In the genomic region with DNA sequence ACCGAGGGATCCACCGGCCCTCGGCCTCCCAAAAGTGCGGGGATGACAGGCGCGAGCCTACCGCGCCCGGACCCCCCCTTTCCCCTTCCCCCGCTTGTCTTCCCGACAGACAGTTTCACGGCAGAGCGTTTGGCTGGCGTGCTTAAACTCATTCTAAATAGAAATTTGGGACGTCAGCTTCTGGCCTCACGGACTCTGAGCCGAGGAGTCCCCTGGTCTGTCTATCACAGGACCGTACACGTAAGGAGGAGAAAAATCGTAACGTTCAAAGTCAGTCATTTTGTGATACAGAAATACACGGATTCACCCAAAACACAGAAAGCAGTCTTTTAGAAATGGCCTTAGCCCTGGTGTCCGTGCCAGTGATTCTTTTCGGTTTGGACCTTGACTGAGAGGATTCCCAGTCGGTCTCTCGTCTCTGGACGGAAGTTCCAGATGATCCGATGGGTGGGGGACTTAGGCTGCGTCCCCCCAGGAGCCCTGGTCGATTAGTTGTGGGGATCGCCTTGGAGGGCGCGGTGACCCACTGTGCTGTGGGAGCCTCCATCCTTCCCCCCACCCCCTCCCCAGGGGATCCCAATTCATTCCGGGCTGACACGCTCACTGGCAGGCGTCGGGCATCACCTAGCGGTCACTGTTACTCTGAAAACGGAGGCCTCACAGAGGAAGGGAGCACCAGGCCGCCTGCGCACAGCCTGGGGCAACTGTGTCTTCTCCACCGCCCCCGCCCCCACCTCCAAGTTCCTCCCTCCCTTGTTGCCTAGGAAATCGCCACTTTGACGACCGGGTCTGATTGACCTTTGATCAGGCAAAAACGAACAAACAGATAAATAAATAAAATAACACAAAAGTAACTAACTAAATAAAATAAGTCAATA, we compare ENCODE assay signal across 8 cellular contexts.
DNase-seq lines count a peak whose midpoint lies in the region; ATAC-seq and TF ChIP-seq lines count a peak whose summit lies in the region.
"Not testable (repeated sequence)": the region's sequence is repeated elsewhere in the genome, so short reads cannot be mapped to it uniquely, and the experiment has no call there.

No MANE protein-coding gene starts in this region.

- TF ChIP-seq CTCF in HCT116 (IDR thresholded peaks at IDR 0.05 in 2 of 3, conservative IDR thresholded peaks at IDR 0.05 in 1 of 3; ENCODE audit: borderline replicate concordance in 1 of 3, insufficient read depth in 1 of 3, low read depth in 2 of 3, low read length in 2 of 3); left lung (IDR thresholded peaks at IDR 0.05); thoracic aorta (IDR thresholded peaks at IDR 0.05): not testable (repeated sequence)

- H3K9ac ChIP-seq in HCT116 (ENCODE audit: low read length): not testable (repeated sequence)

- TF ChIP-seq POLR2A in HCT116 (IDR thresholded peaks at IDR 0.05; ENCODE audit: borderline replicate concordance, extremely low read depth, insufficient read depth, insufficient read length): not testable (repeated sequence)

- H3K4me1 ChIP-seq in HCT116 (ENCODE audit: control insufficient read depth in 1 of 2, insufficient read depth in 2 of 2, low read length in 2 of 2); left lung; thoracic aorta (ENCODE audit: control insufficient read depth in 1 of 2, low read depth in 2 of 2): not testable (repeated sequence)

- not testable (repeated sequence) for H3K27me3 Mint-ChIP-seq in activated T-cell treated with anti-CD3 and anti-CD28 coated beads, Interleukin-2, amount 50 U/mL, for 72 hours (ENCODE audit: low read depth)

- POLR2A ChIA-PET in HCT116 (lab: Charles Lee): not testable (repeated sequence)

- H3K79me2 ChIP-seq in HCT116 (ENCODE audit: insufficient read depth, low read length): not testable (repeated sequence)

- H2AFZ ChIP-seq in HCT116 (ENCODE audit: low read depth, low read length, poor library complexity, severe bottlenecking): not testable (repeated sequence)

- BruUV-seq in HCT116 (replicated peaks; lab: Mats Ljungman, UMichigan): not testable (repeated sequence)

- not testable (repeated sequence) for H3K27me3 ChIP-seq in HCT116 (ENCODE audit: insufficient read depth, low read length); left lung; thoracic aorta (replicated peaks; ENCODE audit: insufficient read depth)

- H3K27ac ChIP-seq in HCT116 (ENCODE audit: low read depth, low read length); left lung; thoracic aorta: not testable (repeated sequence)

- RAD21 ChIA-PET in HCT116 (lab: Charles Lee; ENCODE audit: low non-redundant PET in 1 of 2, low total read pairs in 2 of 2, uncharacterized antibody in 2 of 2, unreplicated experiment in 2 of 2): not testable (repeated sequence)

- H4K20me1 ChIP-seq in HCT116 (ENCODE audit: insufficient read depth): not testable (repeated sequence)

- H3K4me3 ChIP-seq in HCT116 (replicated peaks in 1 of 2; ENCODE audit: low read depth in 1 of 2, low read length in 2 of 2); left lung; thoracic aorta: not testable (repeated sequence)

- intact Hi-C loops in HCT116 (cut with micrococcal nuclease); left lung (cut with DNase I): not testable (repeated sequence)

- H3K9me3 Mint-ChIP-seq in activated T-cell treated with anti-CD3 and anti-CD28 coated beads, Interleukin-2, amount 50 U/mL, for 72 hours: not testable (repeated sequence)

- CTCF ChIA-PET in HCT116 (lab: Charles Lee): not testable (repeated sequence)

- not testable (repeated sequence) for H3K36me3 ChIP-seq in HCT116 (ENCODE audit: control insufficient read depth in 1 of 2, insufficient read depth in 2 of 2, low read length in 2 of 2); left lung; thoracic aorta

- H3K9me2 ChIP-seq in HCT116 (ENCODE audit: insufficient read depth): not testable (repeated sequence)

- H3K9me3 ChIP-seq in HCT116 (ENCODE audit: control insufficient read depth in 1 of 2, insufficient read depth in 1 of 2, low read depth in 1 of 2, low read length in 2 of 2); left lung; thoracic aorta: not testable (repeated sequence)

- not testable (repeated sequence) for DNase-seq in HCT116 (ENCODE audit: low read depth, low spot score); activated T-cell treated with anti-CD3 and anti-CD28 coated beads, Interleukin-2, amount 50 U/mL, for 72 hours; left lung; thoracic aorta (ENCODE audit: low spot score)

- not testable (repeated sequence) for H3K4me2 ChIP-seq in HCT116 (ENCODE audit: low read length)

- H3K4me1 Mint-ChIP-seq in activated T-cell treated with anti-CD3 and anti-CD28 coated beads, Interleukin-2, amount 50 U/mL, for 72 hours (ENCODE audit: low read depth): not testable (repeated sequence)

- H3K4me3 Mint-ChIP-seq in activated T-cell treated with anti-CD3 and anti-CD28 coated beads, Interleukin-2, amount 50 U/mL, for 72 hours: not testable (repeated sequence)

- not testable (repeated sequence) for TF ChIP-seq RAD21 in HCT116 (IDR thresholded peaks at IDR 0.05; ENCODE audit: low read depth)

- peak; percentile 41 for ATAC-seq in GM18519 (IDR thresholded peaks at IDR 0.05; ENCODE audit: low FRiP score, unreplicated experiment)
- peak; percentile 39 for ATAC-seq in GM19455 (IDR thresholded peaks at IDR 0.05; ENCODE audit: unreplicated experiment)
- ATAC-seq in HCT116: peak; percentile 63
- ATAC-seq in HG03045 (IDR thresholded peaks at IDR 0.05; ENCODE audit: unreplicated experiment): peak; percentile 45
- ATAC-seq in HG03469 (IDR thresholded peaks at IDR 0.05; ENCODE audit: unreplicated experiment): peak; percentile 28
- ATAC-seq in activated T-cell treated with anti-CD3 and anti-CD28 coated beads, Interleukin-2, amount 50 U/mL, for 72 hours (replicated peaks in 1 of 2): peak; percentile 48 to 50
- peak; percentile 70 for ATAC-seq in left lung
- ATAC-seq in thoracic aorta (ENCODE audit: insufficient number of reproducible peaks, low FRiP score, low read depth): peak; percentile 90

- not testable (repeated sequence) for H3K27ac Mint-ChIP-seq in activated T-cell treated with anti-CD3 and anti-CD28 coated beads, Interleukin-2, amount 50 U/mL, for 72 hours

- H3K36me3 Mint-ChIP-seq in activated T-cell treated with anti-CD3 and anti-CD28 coated beads, Interleukin-2, amount 50 U/mL, for 72 hours (ENCODE audit: insufficient read depth in 2 of 2): not testable (repeated sequence)

Comparison
In these comparisons a context has a peak if more than half of its experiments do, and no peak if none do; other contexts are left out.
1. ATAC-seq: peak in every context shown above with its lines; median percentile 90 in thoracic aorta; 70 in left lung; 63 in HCT116; 49 in activated T-cell treated with anti-CD3 and anti-CD28 coated beads, Interleukin-2, amount 50 U/mL, for 72 hours; 45 in HG03045; 41 in GM18519; 39 in GM19455; 28 in HG03469.